ENCODE assay signal across 20 cellular contexts in genomic region chr1:236806634-236807033, GRCh38.
"Had no signal": no experiment of that assay in that cellular context is flagged by ENCODE, and none has a peak within 500 bp of the region (broad histone marks: within the 10 kb centered on the region; RNA-seq: fewer than 3 reads in every experiment).

No MANE protein-coding gene starts in this region.

- ATAC-seq: foreskin keratinocyte; gastroesophageal sphincter; heart left ventricle; left lobe of liver; natural killer cell; psoas muscle; right cardiac atrium; stimulated activated memory B cell treated with anti-CD40 and anti-IgM and Interleukin-4, amounts not matched to agents 10 μg/mL and 1 μg/mL and 100 μg/mL, for 72 hours had no signal

- H3K4me3 Mint-ChIP-seq: dendritic cell treated with granulocyte-macrophage colony-stimulating factor and Interleukin-4, amounts not matched to agents 40 ng/mL and 50 ng/mL, for 4 days; memory B cell; natural killer cell; stimulated activated memory B cell treated with anti-CD40 and anti-IgM and Interleukin-4, amounts not matched to agents 10 μg/mL and 1 μg/mL and 100 μg/mL, for 72 hours; stimulated activated naive CD8-positive, alpha-beta T cell treated with anti-CD3 and anti-CD28 coated beads, Interleukin-15, Interleukin-2, amounts not matched to agents 100 ng/mL and 50 ng/mL, for 24 hours had no signal

- DNase-seq: effector memory CD4-positive, alpha-beta T cell; foreskin keratinocyte; heart left ventricle; kidney; natural killer cell; occipital lobe; ovary; posterior cingulate gyrus; psoas muscle; right cardiac atrium; sigmoid colon; stimulated activated CD4-positive, alpha-beta T cell treated with anti-CD3 and anti-CD28 coated beads, Interleukin-2, amount 100 ng/mL, for 24 hours; stimulated activated CD4-positive, alpha-beta T cell treated with anti-CD3 and anti-CD28 coated beads, Interleukin-4, amount 100 ng/mL, for 24 hours; trophoblast cell had no signal

- H3K27ac Mint-ChIP-seq: dendritic cell treated with granulocyte-macrophage colony-stimulating factor and Interleukin-4, amounts not matched to agents 40 ng/mL and 50 ng/mL, for 4 days; memory B cell; natural killer cell; stimulated activated memory B cell treated with anti-CD40 and anti-IgM and Interleukin-4, amounts not matched to agents 10 μg/mL and 1 μg/mL and 100 μg/mL, for 72 hours; stimulated activated naive CD8-positive, alpha-beta T cell treated with anti-CD3 and anti-CD28 coated beads, Interleukin-15, Interleukin-2, amounts not matched to agents 100 ng/mL and 50 ng/mL, for 24 hours had no signal

- H3K27me3 Mint-ChIP-seq: dendritic cell treated with granulocyte-macrophage colony-stimulating factor and Interleukin-4, amounts not matched to agents 40 ng/mL and 50 ng/mL, for 4 days; memory B cell; stimulated activated memory B cell treated with anti-CD40 and anti-IgM and Interleukin-4, amounts not matched to agents 10 μg/mL and 1 μg/mL and 100 μg/mL, for 72 hours; stimulated activated naive CD8-positive, alpha-beta T cell treated with anti-CD3 and anti-CD28 coated beads, Interleukin-15, Interleukin-2, amounts not matched to agents 100 ng/mL and 50 ng/mL, for 24 hours had no signal

- H3K9me3 Mint-ChIP-seq: dendritic cell treated with granulocyte-macrophage colony-stimulating factor and Interleukin-4, amounts not matched to agents 40 ng/mL and 50 ng/mL, for 4 days; memory B cell; natural killer cell; stimulated activated memory B cell treated with anti-CD40 and anti-IgM and Interleukin-4, amounts not matched to agents 10 μg/mL and 1 μg/mL and 100 μg/mL, for 72 hours; stimulated activated naive CD8-positive, alpha-beta T cell treated with anti-CD3 and anti-CD28 coated beads, Interleukin-15, Interleukin-2, amounts not matched to agents 100 ng/mL and 50 ng/mL, for 24 hours had no signal
